17 cellular contexts compared by ENCODE assay signal in genomic region chr11:117219455-117219854, GRCh38. TPM values are rescaled to one million over a fixed set of nuclear protein-coding genes. Genes with fewer than 3 reads are reported as not detected.
DNase-seq lines count a peak whose midpoint lies in the region; TF ChIP-seq lines count a peak whose summit lies in the region.
"Had no signal": no experiment of that assay in that cellular context is flagged by ENCODE, and none has a peak within 500 bp of the region (broad histone marks: within the 10 kb centered on the region; RNA-seq: fewer than 3 reads in every experiment).

No MANE protein-coding gene starts in this region.

- H3K27ac Mint-ChIP-seq in endodermal cell, result peak overlapping the region; percentile 31
- H3K27ac Mint-ChIP-seq: activated CD8-positive, alpha-beta memory T cell treated with anti-CD3 and anti-CD28 coated beads, Interleukin-2, amount 10 ng/mL, durations not matched to agents 7 days and 5 days; activated naive CD8-positive, alpha-beta T cell had no signal

- no peaks in the 10 kb centered on the region for H3K9me3 Mint-ChIP-seq in endodermal cell
- H3K9me3 Mint-ChIP-seq: CD4-positive, alpha-beta T cell; naive B cell had no signal

- H3K4me1 Mint-ChIP-seq in endodermal cell, result peaks cover 2% of the 10 kb centered on the region

- no peak for TF ChIP-seq CTCF in endodermal cell (conservative IDR thresholded peaks at IDR 0.05)
- no peak for TF ChIP-seq CTCF in ovary (IDR thresholded peaks at IDR 0.05)
- TF ChIP-seq CTCF in transverse colon (IDR thresholded peaks at IDR 0.05), result no peak

- in situ Hi-C loops in transverse colon (cut with MboI; ENCODE audit: low pct_ligation_motif_present in 1 of 4, low pct_unique_long_range_greater_than_20kb in 1 of 4, low sequenced_read_pairs in 3 of 4), result no loop called here

- no peaks in the 10 kb centered on the region for H3K27me3 ChIP-seq in endodermal cell (ENCODE audit: control insufficient read depth, insufficient read depth, low read length, poor library complexity, severe bottlenecking)
- H3K27me3 ChIP-seq in ovary, result no peaks in the 10 kb centered on the region
- H3K27me3 ChIP-seq in transverse colon, result no peaks in the 10 kb centered on the region
- H3K27me3 ChIP-seq: left lung had no signal

- H3K4me1 ChIP-seq in endodermal cell (ENCODE audit: control insufficient read depth, insufficient read depth, low read length) (no peaks in the 10 kb centered on the region), ovary (ENCODE audit: insufficient read depth) (peaks cover 44% of the 10 kb centered on the region), transverse colon (peaks cover 42 to 77% (median 61%) of the 10 kb centered on the region in 4 donors)

- H3K27me3 Mint-ChIP-seq in endodermal cell (ENCODE audit: insufficient read depth), result no peaks in the 10 kb centered on the region
- H3K27me3 Mint-ChIP-seq: activated CD8-positive, alpha-beta memory T cell treated with anti-CD3 and anti-CD28 coated beads, Interleukin-2, amount 10 ng/mL, durations not matched to agents 7 days and 5 days; activated naive CD8-positive, alpha-beta T cell; CD4-positive, alpha-beta T cell; naive B cell had no signal

- peaks cover 53% of the 10 kb centered on the region for H3K36me3 Mint-ChIP-seq in endodermal cell (ENCODE audit: low read depth)

- no peak overlapping the region for H3K4me3 Mint-ChIP-seq in endodermal cell
- H3K4me3 Mint-ChIP-seq: activated CD8-positive, alpha-beta memory T cell treated with anti-CD3 and anti-CD28 coated beads, Interleukin-2, amount 10 ng/mL, durations not matched to agents 7 days and 5 days; activated naive CD8-positive, alpha-beta T cell; CD4-positive, alpha-beta T cell; naive B cell had no signal

- peak; percentile 47 for DNase-seq in activated effector memory CD4-positive, alpha-beta T cell treated with anti-CD3 and anti-CD28 coated beads, Interleukin-2, amount 50 U/mL, for 16 hours
- no peak for DNase-seq in activated effector memory CD4-positive, alpha-beta T cell treated with Interleukin-2 at 50 U/mL for 16 hours
- DNase-seq in endodermal cell (no peak), ovary (peak in 2 of 5 donors; percentile 27 to 40), transverse colon (peak; percentile 7), NK-92 (lab: John Stamatoyannopoulos, UW; ENCODE audit: unreplicated experiment) (no peak), hypothalamus (lab: John Stamatoyannopoulos, UW) (no peak)
- DNase-seq in stimulated activated CD4-positive, alpha-beta T cell treated with anti-CD3 and anti-CD28 coated beads, Interleukin-4, amount 100 ng/mL, for 24 hours, result no peak
- DNase-seq: activated CD8-positive, alpha-beta memory T cell treated with anti-CD3 and anti-CD28 coated beads, Interleukin-2, amount 10 ng/mL, durations not matched to agents 7 days and 5 days; CD4-positive, alpha-beta T cell; hippocampal formation; left lung; naive B cell; stimulated activated naive CD4-positive, alpha-beta T cell had no signal

- no peak for TF ChIP-seq EP300 in ovary (IDR thresholded peaks at IDR 0.05)
- no peak for TF ChIP-seq EP300 in transverse colon (IDR thresholded peaks at IDR 0.05; ENCODE audit: low read depth)

- no peak overlapping the region for H3K27ac ChIP-seq in endodermal cell (ENCODE audit: low read depth, low read length)
- peak overlapping the region; percentile 78 to 86 for H3K27ac ChIP-seq in ovary
- H3K27ac ChIP-seq in transverse colon, result peak overlapping the region; percentile 83 to 91 (median 86)
- H3K27ac ChIP-seq: A549, VCaP had no signal

- H3K9me3 ChIP-seq in endodermal cell (ENCODE audit: control insufficient read depth, low read length) (no peaks in the 10 kb centered on the region), ovary (no peaks in the 10 kb centered on the region), transverse colon (no peaks in the 10 kb centered on the region)
- H3K9me3 ChIP-seq: A549, left lung had no signal

- intact Hi-C loops in ovary (cut with DNase I), result no loop called here
- intact Hi-C loops in transverse colon (cut with DNase I; ENCODE audit: low total_unique reads), result no loop called here

- no peak overlapping the region for H3K9ac ChIP-seq in endodermal cell (ENCODE audit: extremely low read depth, low read length, poor library complexity, severe bottlenecking)

- no peak overlapping the region for H3K4me3 ChIP-seq in endodermal cell (ENCODE audit: low read length)
- H3K4me3 ChIP-seq in ovary, result no peak overlapping the region
- H3K4me3 ChIP-seq in transverse colon, result no peak overlapping the region
- H3K4me3 ChIP-seq: A549, left lung had no signal

- TF ChIP-seq POLR2A in ovary (IDR thresholded peaks at IDR 0.05) (no peak), transverse colon (IDR thresholded peaks at IDR 0.05) (no peak)

- H3K36me3 ChIP-seq in endodermal cell (ENCODE audit: control insufficient read depth, insufficient read depth, low read length) (peaks cover 78% of the 10 kb centered on the region), ovary (no peaks in the 10 kb centered on the region), transverse colon (peaks cover 0 to 54% (median 11%) of the 10 kb centered on the region in 4 donors)

- 93 to 100% methylated on average over 8 of the region's 8 CpGs for WGBS in endodermal cell (ENCODE audit: insufficient coverage in 1 of 2, insufficient read length in 1 of 2), 2 experiments
- WGBS in ovary, 3 donors, result 88 to 93% (median 90%) methylated on average over 8 of the region's 8 CpGs
- 60 to 74% methylated on average over 1 to 8 of the region's 8 CpGs for WGBS in transverse colon (ENCODE audit: low coverage in 1 of 2), 2 donors

RNA-seq across cellular contexts. Expression of gene PCSK7, which starts 12.4 kb away (rescaled TPM):
- 10 to 100 TPM; 56.5 to 58.6 TPM for total RNA-seq in endodermal cell
- 27.4 TPM for polyA plus RNA-seq in endodermal cell (2013, experiment 1 of 2)
- 21.1 TPM for polyA plus RNA-seq in endodermal cell (2013, experiment 2 of 2)
- 10 to 100 TPM; 16.3 to 67.7 (median 32.2) TPM for total RNA-seq in ovary
- polyA plus RNA-seq in ovary, result 10 to 100 TPM; 14.5 to 15.7 TPM
- total RNA-seq in transverse colon, result 100 to 1,000 TPM; 182 to 432 (median 204) TPM

RNA-seq across cellular contexts. Expression of gene RNF214, which starts 13.0 kb away (rescaled TPM):
- total RNA-seq in endodermal cell (10 to 100 TPM; 46.4 to 51.1 TPM), ovary (10 to 100 TPM in 6 of 7 donors, 1 to 10 TPM in 1; 9.7 to 40.9 (median 29.3) TPM), transverse colon (100 to 1,000 TPM in 1 of 4 donors, 10 to 100 TPM in 3; 11.1 to 139 (median 14.5) TPM)
- polyA plus RNA-seq in endodermal cell (2013, experiment 1 of 2), result 35.7 TPM
- 37.2 TPM for polyA plus RNA-seq in endodermal cell (2013, experiment 2 of 2)
- polyA plus RNA-seq in ovary, result 10 to 100 TPM; 12.8 to 22.7 TPM

RNA-seq across cellular contexts. Expression of gene TAGLN, which starts 20.3 kb away (rescaled TPM):
- total RNA-seq in endodermal cell (100 to 1,000 TPM; 228 to 412 TPM), ovary (1,000 to 10,000 TPM in 3 of 7 donors, 100 to 1,000 TPM in 4; 491 to 2,646 (median 828) TPM), transverse colon (1,000 to 10,000 TPM in 3 of 4 donors, 100 to 1,000 TPM in 1; 899 to 4,235 (median 1,393) TPM)
- polyA plus RNA-seq in endodermal cell (2013, experiment 1 of 2), result 375 TPM
- polyA plus RNA-seq in endodermal cell (2013, experiment 2 of 2), result 542 TPM
- polyA plus RNA-seq in ovary, result 1,000 to 10,000 TPM; 1,650 to 3,307 TPM

RNA-seq across cellular contexts. Expression of gene SIDT2, which starts 40.9 kb away (rescaled TPM):
- 10 to 100 TPM; 39.3 to 43.0 TPM for total RNA-seq in endodermal cell
- polyA plus RNA-seq in endodermal cell (2013, experiment 1 of 2), result 23.7 TPM
- polyA plus RNA-seq in endodermal cell (2013, experiment 2 of 2), result 21.9 TPM
- 100 to 1,000 TPM in 1 of 7 donors, 10 to 100 TPM in 6; 36.5 to 141 (median 73.7) TPM for total RNA-seq in ovary
- 100 to 1,000 TPM in 1 of 2 donors, 10 to 100 TPM in 1; 59.2 to 106 TPM for polyA plus RNA-seq in ovary
- total RNA-seq in transverse colon, result 10 to 100 TPM; 68.1 to 95.0 (median 78.2) TPM

Comparison
In these comparisons a context has a peak if more than half of its experiments do, and no peak if none do; other contexts are left out.
1. DNase-seq: peak in activated effector memory CD4-positive, alpha-beta T cell treated with anti-CD3 and anti-CD28 coated beads, Interleukin-2, amount 50 U/mL, for 16 hours (single experiment) and transverse colon (single experiment); none in activated effector memory CD4-positive, alpha-beta T cell treated with Interleukin-2 at 50 U/mL for 16 hours (single experiment), endodermal cell (single experiment), NK-92 (single experiment), hypothalamus (0 of 51) and stimulated activated CD4-positive, alpha-beta T cell treated with anti-CD3 and anti-CD28 coated beads, Interleukin-4, amount 100 ng/mL, for 24 hours (single experiment).